8 cellular contexts compared by ENCODE assay signal in the genomic region with DNA sequence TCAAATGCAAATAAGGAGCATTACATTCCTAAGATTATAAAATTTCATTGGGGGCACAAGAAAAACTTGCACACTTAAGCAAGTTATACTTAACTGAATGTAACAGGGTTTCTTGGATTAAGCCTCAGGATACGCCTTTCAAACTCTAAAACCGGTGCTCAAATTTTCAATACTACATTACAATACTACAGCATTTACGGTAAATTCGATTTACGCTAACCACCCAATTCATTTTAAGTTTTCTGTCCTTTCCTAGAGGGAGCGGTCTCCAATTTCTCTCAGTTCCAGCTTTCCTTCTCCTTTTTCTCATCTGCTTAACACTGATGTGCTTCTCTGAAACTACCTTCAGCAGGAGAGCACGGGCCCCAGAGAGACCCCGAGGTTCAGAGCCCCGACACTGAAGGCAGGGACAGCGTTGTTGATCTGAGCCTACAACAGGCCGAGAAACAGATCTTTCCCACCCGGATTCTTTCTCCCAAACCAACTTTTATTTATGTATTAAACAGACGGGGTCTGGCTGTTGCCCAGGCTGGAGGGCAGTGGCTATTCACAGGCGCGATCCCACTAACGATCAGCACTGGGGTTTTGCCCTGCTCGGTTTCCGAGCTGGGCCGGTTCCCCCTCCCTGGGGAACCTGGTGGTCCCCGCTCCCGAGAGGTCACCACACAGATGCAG. TPM values are rescaled to one million over a fixed set of nuclear protein-coding genes. Genes with fewer than 3 reads are reported as not detected.
DNase-seq lines count a peak whose midpoint lies in the region; ATAC-seq lines count a peak whose summit lies in the region.

No MANE protein-coding gene starts in this region.

- H3K4me3 ChIP-seq in MG63: peak overlapping the region; percentile 86

- no peak for DNase-seq in MG63
- DNase-seq in caudate nucleus (lab: John Stamatoyannopoulos, UW): peak in 5 of 61 donors; percentile 24 to 62 (median 27)
- DNase-seq in midbrain (lab: John Stamatoyannopoulos, UW): peak; percentile 5
- no peak for DNase-seq in NCI-H524 treated with DMSO at 0.1 percent for 48 hours (lab: John Stamatoyannopoulos, UW)
- no peak for DNase-seq in NCI-H1417 (lab: John Stamatoyannopoulos, UW)

- H3K9me3 ChIP-seq in MG63: no peaks in the 10 kb centered on the region; the same call in 1 of the 2 replicates

- peaks cover 15% of the 10 kb centered on the region for H3K36me3 ChIP-seq in MG63

- peak; percentile 4 for ATAC-seq in GM18498 (IDR thresholded peaks at IDR 0.05; ENCODE audit: unreplicated experiment)
- ATAC-seq in activated CD4-positive, CD25-positive, alpha-beta regulatory T cell treated with anti-CD3 and anti-CD28 coated beads, Interleukin-2, amount 50 U/mL, for 24 hours: no peak
- no peak for ATAC-seq in GM21529 (IDR thresholded peaks at IDR 0.05; ENCODE audit: unreplicated experiment)

- no peaks in the 10 kb centered on the region for H3K27me3 ChIP-seq in MG63

- peak overlapping the region; percentile 74 for H3K27ac ChIP-seq in caudate nucleus (ENCODE audit: low read depth, low read length)

RNA-seq across cellular contexts. Expression of a gene that starts 0.8 kb away (rescaled TPM):
- 1.2 and 1.9 TPM in 2 replicates for total RNA-seq in MG63 (2014; rRNA removed; shearing (Covaris generic); ENCODE audit: low replicate concordance)

RNA-seq across cellular contexts. Expression of a gene that starts 21.9 kb away (rescaled TPM):
- 2.2 and 2.6 TPM in 2 replicates for total RNA-seq in MG63 (2014; rRNA removed; shearing (Covaris generic); ENCODE audit: low replicate concordance)

RNA-seq across cellular contexts. Expression of a gene that starts 34.8 kb away (rescaled TPM):
- total RNA-seq in MG63 (2014; rRNA removed; shearing (Covaris generic); ENCODE audit: low replicate concordance): 3.6 and 4.5 TPM in 2 replicates
